In the genomic region with DNA sequence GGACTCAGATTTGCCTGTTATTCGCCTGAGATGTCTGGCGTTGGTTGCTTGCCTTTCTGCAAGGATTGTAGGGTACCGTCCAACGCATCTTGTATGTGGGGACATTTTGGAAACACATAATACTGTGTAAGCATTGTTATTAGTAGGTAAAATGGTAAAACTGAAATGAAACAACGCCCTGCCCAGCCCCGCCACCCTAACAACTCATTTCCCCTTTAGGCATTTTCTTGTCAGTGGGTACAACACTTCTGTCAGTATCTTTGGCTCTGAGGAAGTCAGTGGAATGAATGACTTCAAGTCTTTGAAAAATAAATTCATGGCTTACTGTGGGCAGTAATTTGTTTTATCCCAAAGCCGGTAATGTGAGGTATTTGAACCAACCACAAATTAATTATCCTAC, we compare ENCODE assay signal across 15 cellular contexts.
A peak's percentile ranks its signal among the peaks of the same experiment; 100 is the strongest.
DNase-seq lines count a peak whose midpoint lies in the region; ATAC-seq, FAIRE-seq and TF ChIP-seq lines count a peak whose summit lies in the region.
"Had no signal": no experiment of that assay in that cellular context is flagged by ENCODE, and none has a peak within 500 bp of the region (broad histone marks: within the 10 kb centered on the region; RNA-seq: fewer than 3 reads in every experiment).

No MANE protein-coding gene starts in this region.

- peaks cover 36% of the 10 kb centered on the region for H3F3A ChIP-seq in PC-9 (ENCODE audit: insufficient read depth, low read depth)

- TF ChIP-seq POLR2A in GM12891 (IDR thresholded peaks at IDR 0.05; ENCODE audit: low read depth, low read length), result no peak
- no peak for TF ChIP-seq POLR2A in esophagus squamous epithelium (IDR thresholded peaks at IDR 0.05)

- TF ChIP-seq CTCF in PC-9 (conservative IDR thresholded peaks at IDR 0.05) (no peak), esophagus squamous epithelium (IDR thresholded peaks at IDR 0.05) (no peak), nephron progenitor cell (IDR thresholded peaks at IDR 0.05) (no peak)

- BruUV-seq in PC-9 (replicated peaks; lab: Mats Ljungman, UMichigan), result no TSS peak

- no peaks in the 10 kb centered on the region for H4K20me1 ChIP-seq in PC-9 (ENCODE audit: insufficient read depth)

- H3K27me3 Mint-ChIP-seq in nephron progenitor cell (ENCODE audit: low read depth, poor library complexity), result no peaks in the 10 kb centered on the region

- H3K27ac Mint-ChIP-seq in nephron progenitor cell, result no peak overlapping the region
- H3K27ac Mint-ChIP-seq: CD8-positive, alpha-beta T cell; stimulated activated effector memory CD8-positive, alpha-beta T cell treated with anti-CD3 and anti-CD28 coated beads, Interleukin-12 subunit alpha, Interleukin-12 subunit beta, amount 100 ng/mL, for 72 hours; T-cell had no signal

- intact Hi-C loops in PC-9 (cut with micrococcal nuclease; ENCODE audit: unreplicated experiment) (loop anchor here (2.0 kb wide), 1 partner anchor 76 kb away; no protein-coding TSS in a partner anchor), esophagus squamous epithelium (cut with DNase I) (no loop called here)

- H3K4me3 Mint-ChIP-seq in nephron progenitor cell, result no peak overlapping the region
- H3K4me3 Mint-ChIP-seq: CD8-positive, alpha-beta T cell; neural crest cell; stimulated activated effector memory CD8-positive, alpha-beta T cell treated with anti-CD3 and anti-CD28 coated beads, Interleukin-12 subunit alpha, Interleukin-12 subunit beta, amount 100 ng/mL, for 72 hours; T-cell had no signal

- H2AFZ ChIP-seq in PC-9, result no peak overlapping the region

- no peak overlapping the region for H3K4me3 ChIP-seq in PC-9
- H3K4me3 ChIP-seq in esophagus squamous epithelium, result no peak overlapping the region
- no peak overlapping the region for H3K4me3 ChIP-seq in skeletal muscle satellite cell (ENCODE audit: low read length)

- no peaks in the 10 kb centered on the region for H3K9me2 ChIP-seq in PC-9 (ENCODE audit: insufficient read depth)

- H3K27ac ChIP-seq in PC-9 (peak overlapping the region; percentile 81), esophagus squamous epithelium (peak overlapping the region; percentile 12 to 84 (median 76))

- H3K79me2 ChIP-seq in PC-9 (ENCODE audit: low read depth), result peaks cover 86% of the 10 kb centered on the region

- peaks cover 3% of the 10 kb centered on the region for H3K36me3 Mint-ChIP-seq in nephron progenitor cell (ENCODE audit: low read depth)
- H3K36me3 Mint-ChIP-seq: CD8-positive, alpha-beta T cell; stimulated activated effector memory CD8-positive, alpha-beta T cell treated with anti-CD3 and anti-CD28 coated beads, Interleukin-12 subunit alpha, Interleukin-12 subunit beta, amount 100 ng/mL, for 72 hours; T-cell had no signal

- no peaks in the 10 kb centered on the region for H3K27me3 ChIP-seq in PC-9 (ENCODE audit: insufficient read depth, low read depth)
- H3K27me3 ChIP-seq in esophagus squamous epithelium, result no peaks in the 10 kb centered on the region
- no peaks in the 10 kb centered on the region for H3K27me3 ChIP-seq in skeletal muscle satellite cell (ENCODE audit: control insufficient read depth, insufficient read depth, low read length)

- H3K9me3 ChIP-seq in PC-9 (ENCODE audit: insufficient read depth, low read depth) (no peaks in the 10 kb centered on the region), esophagus squamous epithelium (no peaks in the 10 kb centered on the region), skeletal muscle satellite cell (replicated peaks; ENCODE audit: low read length) (no peaks in the 10 kb centered on the region)

- POLR2A ChIA-PET in PC-9 (lab: Charles Lee; ENCODE audit: unreplicated experiment), result no interaction called here

- WGBS in esophagus squamous epithelium, 2 donors, result 72 to 76% methylated on average over 7 of the region's 7 CpGs

- CTCF ChIA-PET in PC-9 (lab: Charles Lee), result no interaction called here

- DNase-seq in GM12891 (ENCODE audit: insufficient read length, low spot score) (no peak), PC-9 (no peak), esophagus squamous epithelium (lab: John Stamatoyannopoulos, UW) (no peak), nephron progenitor cell (no peak), GDM1 (lab: John Stamatoyannopoulos, UW) (no peak), activated T-cell treated with anti-CD3 and anti-CD28 coated beads for 4 hours (no peak)
- DNase-seq: activated CD4-positive, alpha-beta T cell treated with anti-CD3 and anti-CD28 coated beads, Interleukin-2, amount 50 U/mL, for 1 hour; activated gamma-delta T cell treated with Interleukin-2 at 50 U/mL for 16 hours; CD8-positive, alpha-beta T cell; NCI-H526 had no signal

- H3K36me3 ChIP-seq in PC-9 (ENCODE audit: low read depth) (no peaks in the 10 kb centered on the region), esophagus squamous epithelium (no peaks in the 10 kb centered on the region), skeletal muscle satellite cell (ENCODE audit: insufficient read depth, low read length) (no peaks in the 10 kb centered on the region)

- FAIRE-seq in GM12891 (lab: Jason Lieb, UNC), result no peak

- H3K9ac ChIP-seq in skeletal muscle satellite cell (ENCODE audit: low read depth, low read length), result no peak overlapping the region

- H3K9me3 Mint-ChIP-seq in nephron progenitor cell, result no peaks in the 10 kb centered on the region
- H3K9me3 Mint-ChIP-seq: CD8-positive, alpha-beta T cell; neural crest cell; stimulated activated effector memory CD8-positive, alpha-beta T cell treated with anti-CD3 and anti-CD28 coated beads, Interleukin-12 subunit alpha, Interleukin-12 subunit beta, amount 100 ng/mL, for 72 hours; T-cell had no signal

- H3K4me2 ChIP-seq in PC-9, result peak overlapping the region; percentile 54
- peak overlapping the region; percentile 25 for H3K4me2 ChIP-seq in skeletal muscle satellite cell (ENCODE audit: low read length)

- no peak for ATAC-seq in HG02642 (IDR thresholded peaks at IDR 0.05; ENCODE audit: poor library complexity, unreplicated experiment)
- ATAC-seq: CD8-positive, alpha-beta T cell; T-cell had no signal

- peaks cover 43% of the 10 kb centered on the region for H3K4me1 Mint-ChIP-seq in nephron progenitor cell
- H3K4me1 Mint-ChIP-seq: stimulated activated effector memory CD8-positive, alpha-beta T cell treated with anti-CD3 and anti-CD28 coated beads, Interleukin-12 subunit alpha, Interleukin-12 subunit beta, amount 100 ng/mL, for 72 hours; T-cell had no signal

- peaks cover 35% of the 10 kb centered on the region for H3K4me1 ChIP-seq in PC-9 (replicated peaks; ENCODE audit: insufficient read depth)
- H3K4me1 ChIP-seq in esophagus squamous epithelium, result peaks cover 0 to 33% (median 22%) of the 10 kb centered on the region in 3 donors
- H3K4me1 ChIP-seq in skeletal muscle satellite cell (ENCODE audit: control insufficient read depth, insufficient read depth, low read length), result peaks cover 32% of the 10 kb centered on the region

TF ChIP-seq in GM12891, 5 proteins besides CTCF, POLR2A, EP300 and RAD21:
- TF ChIP-seq SPI1 (IDR thresholded peaks at IDR 0.05; ENCODE audit: low read depth, low read length) (0 out of 2 replicates have a peak, but pooled peaks have one; percentile 5), TAF1 (IDR thresholded peaks at IDR 0.05; ENCODE audit: low read depth, low read length) (no peak)
